In the genomic region with DNA sequence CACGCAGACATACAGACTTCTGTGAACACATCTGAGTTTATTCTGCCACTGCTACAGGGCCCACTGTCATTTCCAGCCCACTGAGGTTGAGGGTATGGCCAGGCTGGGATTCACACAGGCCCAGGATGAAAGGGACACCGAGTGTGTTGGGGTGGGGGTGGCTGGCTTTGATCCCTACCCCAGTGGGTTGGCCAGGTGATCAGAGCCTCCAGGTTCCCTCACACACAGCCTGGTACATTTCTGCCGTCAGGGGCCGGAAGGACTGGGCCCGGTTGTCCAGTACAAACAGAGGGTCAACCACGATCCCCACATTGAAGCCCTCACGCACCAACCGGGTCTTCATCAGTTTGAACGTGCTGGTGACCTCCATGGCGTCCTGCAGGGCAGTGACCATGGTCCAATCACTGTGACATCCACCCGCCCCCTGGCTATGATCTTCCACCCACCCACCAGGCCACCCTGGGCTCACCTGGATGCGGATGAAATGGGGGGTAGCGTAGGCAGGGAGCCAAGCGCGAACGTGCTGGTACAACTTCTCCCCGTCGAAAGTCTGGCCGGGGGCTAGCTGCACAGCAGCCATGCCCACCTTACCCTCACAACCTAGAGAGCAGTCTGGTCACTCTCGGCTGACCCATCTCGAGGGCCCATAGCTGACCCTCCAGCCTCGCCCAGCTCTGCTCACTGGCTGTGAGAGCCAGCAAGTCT, we compare ENCODE assay signal across 1 cellular context.
TF ChIP-seq lines count a peak whose summit lies in the region.

No MANE protein-coding gene starts in this region.

TF ChIP-seq in liver, 16 proteins besides CTCF, POLR2A, EP300 and RAD21 (continued from another document):
- TF ChIP-seq, protein P1, sequence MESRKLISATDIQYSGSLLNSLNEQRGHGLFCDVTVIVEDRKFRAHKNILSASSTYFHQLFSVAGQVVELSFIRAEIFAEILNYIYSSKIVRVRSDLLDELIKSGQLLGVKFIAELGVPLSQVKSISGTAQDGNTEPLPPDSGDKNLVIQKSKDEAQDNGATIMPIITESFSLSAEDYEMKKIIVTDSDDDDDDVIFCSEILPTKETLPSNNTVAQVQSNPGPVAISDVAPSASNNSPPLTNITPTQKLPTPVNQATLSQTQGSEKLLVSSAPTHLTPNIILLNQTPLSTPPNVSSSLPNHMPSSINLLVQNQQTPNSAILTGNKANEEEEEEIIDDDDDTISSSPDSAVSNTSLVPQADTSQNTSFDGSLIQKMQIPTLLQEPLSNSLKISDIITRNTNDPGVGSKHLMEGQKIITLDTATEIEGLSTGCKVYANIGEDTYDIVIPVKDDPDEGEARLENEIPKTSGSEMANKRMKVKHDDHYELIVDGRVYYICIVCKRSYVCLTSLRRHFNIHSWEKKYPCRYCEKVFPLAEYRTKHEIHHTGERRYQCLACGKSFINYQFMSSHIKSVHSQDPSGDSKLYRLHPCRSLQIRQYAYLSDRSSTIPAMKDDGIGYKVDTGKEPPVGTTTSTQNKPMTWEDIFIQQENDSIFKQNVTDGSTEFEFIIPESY (IDR thresholded peaks at IDR 0.05): no peak
- TF ChIP-seq HNF4A (conservative IDR thresholded peaks at IDR 0.05): no peak
- no peak for TF ChIP-seq HNF4G (IDR thresholded peaks at IDR 0.05)
- TF ChIP-seq JUND (IDR thresholded peaks at IDR 0.05): no peak
- no peak for TF ChIP-seq RXRA (IDR thresholded peaks at IDR 0.05)
- no peak for TF ChIP-seq FOXA1 (IDR thresholded peaks at IDR 0.05)
- no peak for TF ChIP-seq GABPA (IDR thresholded peaks at IDR 0.05 in 1 of 2, conservative IDR thresholded peaks at IDR 0.05 in 1 of 2)
- TF ChIP-seq EGR1 (IDR thresholded peaks at IDR 0.05; ENCODE audit: low read depth in 2 of 2): no peak
